In genomic region chr1:14929547-14930223, GRCh38 we compare ENCODE assay signal across 8 cellular contexts.
DNase-seq lines count a peak whose midpoint lies in the region; ATAC-seq and TF ChIP-seq lines count a peak whose summit lies in the region.

No MANE protein-coding gene starts in this region.

- no peak for TF ChIP-seq CTCF in glutamatergic neuron (IDR thresholded peaks at IDR 0.05; ENCODE audit: partially characterized antibody, unreplicated experiment)
- no peak for TF ChIP-seq CTCF in progenitor cell of endocrine pancreas (IDR thresholded peaks at IDR 0.05; ENCODE audit: unreplicated experiment)

- H3K36me3 Mint-ChIP-seq in glutamatergic neuron (ENCODE audit: unreplicated experiment) (no peaks in the 10 kb centered on the region), progenitor cell of endocrine pancreas (ENCODE audit: insufficient read depth) (no peaks in the 10 kb centered on the region)

- ATAC-seq in HG03159 (IDR thresholded peaks at IDR 0.05; ENCODE audit: unreplicated experiment) (no peak), GM21528 (IDR thresholded peaks at IDR 0.05; ENCODE audit: low FRiP score, unreplicated experiment) (no peak), GM19328 (IDR thresholded peaks at IDR 0.05; ENCODE audit: unreplicated experiment) (no peak)

- peak overlapping the region; percentile 15 for H3K4me3 Mint-ChIP-seq in glutamatergic neuron (ENCODE audit: unreplicated experiment)
- H3K4me3 Mint-ChIP-seq in progenitor cell of endocrine pancreas (ENCODE audit: low read depth), result no peak overlapping the region

- peaks cover 18% of the 10 kb centered on the region for H3K4me1 Mint-ChIP-seq in glutamatergic neuron (ENCODE audit: low read depth, unreplicated experiment)
- peaks cover 15% of the 10 kb centered on the region for H3K4me1 Mint-ChIP-seq in progenitor cell of endocrine pancreas (ENCODE audit: low read depth)

- peak overlapping the region; percentile 12 for H3K27ac Mint-ChIP-seq in glutamatergic neuron (ENCODE audit: unreplicated experiment)
- peak overlapping the region; percentile 71 for H3K27ac Mint-ChIP-seq in progenitor cell of endocrine pancreas

- DNase-seq in G401 (ENCODE audit: low spot score) (peak; percentile 60), NCI-H446 (lab: John Stamatoyannopoulos, UW) (peak; percentile 81 to 83), glutamatergic neuron (peak; percentile 40), progenitor cell of endocrine pancreas (ENCODE audit: low spot score, unreplicated experiment) (no peak)
- no peak for DNase-seq in stimulated activated CD4-positive, alpha-beta T cell treated with anti-CD3 and anti-CD28 coated beads, Interleukin-4, amount 100 ng/mL, for 4 hours

- H3K27me3 Mint-ChIP-seq in glutamatergic neuron (ENCODE audit: unreplicated experiment), result peaks cover 7% of the 10 kb centered on the region
- peaks cover 39% of the 10 kb centered on the region for H3K27me3 Mint-ChIP-seq in progenitor cell of endocrine pancreas

- in situ Hi-C loops in G401 (cut with HindIII; ENCODE audit: low sequenced_read_pairs), result no loop called here

- no peaks in the 10 kb centered on the region for H3K9me3 Mint-ChIP-seq in glutamatergic neuron (ENCODE audit: unreplicated experiment)
- H3K9me3 Mint-ChIP-seq in progenitor cell of endocrine pancreas (ENCODE audit: low read depth), result no peaks in the 10 kb centered on the region

Comparison
In these comparisons a context has a peak if more than half of its experiments do, and no peak if none do; other contexts are left out.
1. DNase-seq: peak in G401 (single experiment), NCI-H446 (2 of 2) and glutamatergic neuron (single experiment); none in progenitor cell of endocrine pancreas (single experiment) and stimulated activated CD4-positive, alpha-beta T cell treated with anti-CD3 and anti-CD28 coated beads, Interleukin-4, amount 100 ng/mL, for 4 hours (0 of 2).